ENCODE assay signal across 8 cellular contexts in the genomic region with DNA sequence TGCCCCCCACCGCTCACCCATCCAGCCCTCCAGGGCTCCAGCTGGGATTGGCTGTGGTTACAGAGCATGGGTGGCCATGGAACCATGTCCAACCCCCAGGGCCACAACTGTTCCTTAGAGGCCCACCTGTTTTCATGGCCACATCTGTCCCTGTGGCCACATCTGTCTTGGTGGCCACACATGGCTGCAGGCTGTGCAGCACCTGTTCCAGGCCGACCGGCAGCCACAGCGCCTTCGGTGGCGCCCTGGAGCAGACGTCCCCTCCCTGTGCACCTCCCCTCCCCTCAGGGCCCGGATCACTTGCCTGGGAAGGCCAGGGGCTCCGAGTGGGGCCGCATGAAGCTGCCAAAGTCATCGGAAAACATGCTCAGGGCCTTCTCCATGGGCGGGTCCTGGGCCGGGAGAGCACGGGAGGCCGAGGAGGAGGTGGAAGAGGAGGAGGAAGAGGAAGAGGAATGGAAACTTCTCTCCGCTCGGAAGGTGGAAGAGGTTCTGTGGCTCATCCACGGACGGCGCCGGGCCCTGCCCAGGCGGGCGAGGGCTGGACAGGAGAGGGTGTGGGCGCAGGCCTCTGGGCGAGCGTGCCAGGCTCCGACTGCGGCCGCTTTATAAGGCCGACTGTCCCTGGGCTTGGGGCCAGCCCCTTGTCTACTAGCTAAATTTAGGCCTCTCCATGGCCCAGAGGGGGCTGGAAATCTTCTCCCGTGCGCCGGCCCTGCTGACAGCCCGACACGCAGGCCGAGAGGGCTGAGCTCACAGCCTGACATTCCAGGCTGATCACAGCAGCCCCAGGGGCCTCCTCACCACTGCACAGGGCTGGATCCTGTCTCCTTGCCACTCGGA. TPM values are rescaled to one million over a fixed set of nuclear protein-coding genes. Genes with fewer than 3 reads are reported as not detected.
A peak's percentile ranks its signal among the peaks of the same experiment; 100 is the strongest.
DNase-seq lines count a peak whose midpoint lies in the region; ATAC-seq and TF ChIP-seq lines count a peak whose summit lies in the region.

A gene (minus strand): TSS at position 583 of the 843 bp plus-strand sequence. CDS start 80 bp downstream, at position 503.

- DNase-seq in IMR-90 (peak; percentile 52), cerebellar cortex (ENCODE audit: low spot score) (peak; percentile 97), suprapubic skin (ENCODE audit: low spot score in 2 of 2) (peak in 1 of 2 donors; percentile 82), NCI-H2171 treated with DMSO at 0.1 percent for 48 hours (lab: John Stamatoyannopoulos, UW) (no peak), ACHN (no peak)

- H4K5ac ChIP-seq in IMR-90 (ENCODE audit: low read depth, low read length) = peak within 1 kb of the TSS; percentile 44

- no peaks in the 10 kb centered on the region for H3K79me1 ChIP-seq in IMR-90 (ENCODE audit: low read depth in 1 of 2, low read length in 2 of 2)

- 39% methylated on average over 27 of the region's 37 CpGs; no CpG with 5 or more reads in 1 of the 2 experiments for WGBS in IMR-90 (ENCODE audit: extremely low coverage in 2 of 2, insufficient read length in 1 of 2), 2 experiments
- 70% methylated on average over 37 of the region's 37 CpGs for WGBS in liver
- WGBS in suprapubic skin = 26% methylated on average over 29 of the region's 37 CpGs

- H2BK120ac ChIP-seq in IMR-90 (ENCODE audit: low read depth, low read length) = peak within 1 kb of the TSS; percentile 83

- BruUV-seq in IMR-90 (replicated peaks; lab: Mats Ljungman, UMichigan) = no TSS peak

- H3K4me1 ChIP-seq in IMR-90 (ENCODE audit: control insufficient read depth, insufficient read depth, low read length) (peaks cover 29% of the 10 kb centered on the region), liver (ENCODE audit: control insufficient read depth in 4 of 4, insufficient read depth in 4 of 4, low read length in 3 of 4) (peaks cover 4 to 15% (median 6%) of the 10 kb centered on the region in 4 donors), suprapubic skin (peaks cover 43% of the 10 kb centered on the region)

- H3K27ac ChIP-seq in IMR-90 (ENCODE audit: insufficient read depth, low read length) = peak within 1 kb of the TSS; percentile 25; the same call in 1 of the 2 replicates
- peak within 1 kb of the TSS; percentile 54 to 60 for H3K27ac ChIP-seq in liver (ENCODE audit: low read depth in 1 of 2, low read length in 2 of 2)
- peak within 1 kb of the TSS; percentile 74 for H3K27ac ChIP-seq in suprapubic skin

- peak within 1 kb of the TSS; percentile 84 for H2AK9ac ChIP-seq in IMR-90 (replicated peaks; ENCODE audit: low read depth, low read length, poor library complexity)

- peak within 1 kb of the TSS; percentile 75 for H3K4ac ChIP-seq in IMR-90 (ENCODE audit: low read depth, low read length)

- H2AK5ac ChIP-seq in IMR-90 (ENCODE audit: low read depth, low read length) = peak within 1 kb of the TSS; percentile 70

- H3K9me3 ChIP-seq in IMR-90 (ENCODE audit: control insufficient read depth, insufficient read depth, low read length) = no peaks in the 10 kb centered on the region
- no peaks in the 10 kb centered on the region for H3K9me3 ChIP-seq in liver (ENCODE audit: control insufficient read depth in 4 of 4, low read length in 3 of 4)
- no peaks in the 10 kb centered on the region for H3K9me3 ChIP-seq in suprapubic skin

- TF ChIP-seq EP300 in suprapubic skin (IDR thresholded peaks at IDR 0.05) = peak; percentile 26

- H3K27me3 ChIP-seq in IMR-90 (ENCODE audit: control insufficient read depth, insufficient read depth, low read length) (no peaks in the 10 kb centered on the region; the same call in 1 of the 2 replicates), liver (ENCODE audit: control insufficient read depth in 4 of 4, insufficient read depth in 4 of 4, low read length in 3 of 4) (no peaks in the 10 kb centered on the region), suprapubic skin (no peaks in the 10 kb centered on the region)

- CTCF ChIA-PET in IMR-90 (lab: Yijun Ruan, JAX) = no interaction called here

- peak within 1 kb of the TSS; percentile 46; the same call in 1 of the 2 replicates for H4K91ac ChIP-seq in IMR-90 (ENCODE audit: insufficient read depth, low read depth, low read length)

- dilution Hi-C loops in IMR-90 (cut with HindIII; ENCODE audit: low sequenced_read_pairs, unreplicated experiment) = no loop called here

- no peak within 1 kb of the TSS for H3K4me2 ChIP-seq in IMR-90 (ENCODE audit: low read depth, low read length)

- peak within 1 kb of the TSS; percentile 86 for H3K14ac ChIP-seq in IMR-90 (replicated peaks; ENCODE audit: low read depth, low read length)

- no peaks in the 10 kb centered on the region for H4K20me1 ChIP-seq in IMR-90 (ENCODE audit: insufficient read depth, low read length)

- no peak for TF ChIP-seq POLR2A in IMR-90 (IDR thresholded peaks at IDR 0.05; ENCODE audit: low read depth, low read length)
- no peak for TF ChIP-seq POLR2A in suprapubic skin (IDR thresholded peaks at IDR 0.05)

- H3K18ac ChIP-seq in IMR-90 (ENCODE audit: low read depth, low read length) = peak within 1 kb of the TSS; percentile 38; the same call in 1 of the 2 replicates

- intact Hi-C loops in IMR-90 (cut with micrococcal nuclease) = no loop called here

- H3K4me3 ChIP-seq in IMR-90 (ENCODE audit: insufficient read depth, low read depth, low read length) (no peak within 1 kb of the TSS), liver (ENCODE audit: low read depth in 1 of 3, low read length in 3 of 3) (no peak within 1 kb of the TSS), suprapubic skin (peak within 1 kb of the TSS; percentile 8)

- no peak within 1 kb of the TSS for H3K56ac ChIP-seq in IMR-90 (ENCODE audit: extremely low read depth, insufficient read depth, low read length)

- peak within 1 kb of the TSS; percentile 71 for H3K23ac ChIP-seq in IMR-90 (ENCODE audit: low read depth, low read length)

- POLR2A ChIA-PET in IMR-90 (lab: Charles Lee; ENCODE audit: unreplicated experiment) = no interaction called here

- TF ChIP-seq RAD21 in IMR-90 (IDR thresholded peaks at IDR 0.05; ENCODE audit: low read length) (no peak), liver (IDR thresholded peaks at IDR 0.05) (no peak)

- H2AFZ ChIP-seq in IMR-90 (replicated peaks; ENCODE audit: low read length, poor library complexity) = peak within 1 kb of the TSS; percentile 94

- TF ChIP-seq CTCF in IMR-90 (conservative IDR thresholded peaks at IDR 0.05; ENCODE audit: low read depth, low read length) (no peak), liver (IDR thresholded peaks at IDR 0.05; ENCODE audit: low read depth, low read length, missing input control) (no peak), suprapubic skin (IDR thresholded peaks at IDR 0.05) (no peak)

- ATAC-seq in IMR-90 (ENCODE audit: low read depth) (peak; percentile 75), HG02973 (IDR thresholded peaks at IDR 0.05; ENCODE audit: unreplicated experiment) (no peak), GM18520 (IDR thresholded peaks at IDR 0.05; ENCODE audit: unreplicated experiment) (no peak)

- H3K9ac ChIP-seq in IMR-90 (ENCODE audit: low read depth, low read length) (0 out of 2 replicates have a peak within 1 kb of the TSS, but pooled peaks have one; percentile 36), liver (ENCODE audit: low read depth in 1 of 2, low read length in 2 of 2) (no peak within 1 kb of the TSS)

- peaks cover 3% of the 10 kb centered on the region for H3K9me1 ChIP-seq in IMR-90 (ENCODE audit: insufficient read depth, low read length)

- H3K36me3 ChIP-seq in IMR-90 (ENCODE audit: control insufficient read depth, insufficient read depth, low read length) (no peaks in the 10 kb centered on the region), liver (ENCODE audit: control insufficient read depth in 4 of 4, insufficient read depth in 3 of 4, low read depth in 1 of 4, low read length in 3 of 4) (no peaks in the 10 kb centered on the region), suprapubic skin (no peaks in the 10 kb centered on the region)

- H2BK15ac ChIP-seq in IMR-90 (ENCODE audit: low read depth, low read length) = no peak within 1 kb of the TSS; the same call in 1 of the 3 replicates

- peak within 1 kb of the TSS; percentile 32 for H2BK5ac ChIP-seq in IMR-90 (ENCODE audit: low read depth, low read length, poor library complexity, severe bottlenecking)

- peak within 1 kb of the TSS; percentile 69 for H2BK20ac ChIP-seq in IMR-90 (ENCODE audit: low read depth, low read length)

- peak within 1 kb of the TSS; percentile 62 to 87 for H4K8ac ChIP-seq in IMR-90 (ENCODE audit: low read depth in 2 of 2, low read length in 2 of 2)

- in situ Hi-C loops in IMR-90 (cut with MboI; ENCODE audit: low sequenced_read_pairs) = no loop called here
- in situ Hi-C loops in ACHN (cut with HindIII; ENCODE audit: low pct_ligation_motif_present, low pct_unique_long_range_greater_than_20kb, low sequenced_read_pairs) = no loop called here

TF ChIP-seq in IMR-90, 13 proteins besides CTCF, POLR2A, EP300 and RAD21:
- TF ChIP-seq MXI1 (IDR thresholded peaks at IDR 0.05; ENCODE audit: borderline replicate concordance, low read depth, low read length) (peak; percentile 69; the same call in 1 of the 2 replicates), MAZ (IDR thresholded peaks at IDR 0.05; ENCODE audit: borderline replicate concordance, low read depth, low read length) (0 out of 2 replicates have a peak, but pooled peaks have one; percentile 13), NFE2L2 (IDR thresholded peaks at IDR 0.05; ENCODE audit: low read depth, low read length) (no peak), BHLHE40 (IDR thresholded peaks at IDR 0.05; ENCODE audit: low read depth, low read length) (0 out of 2 replicates have a peak, but pooled peaks have one; percentile 40)

TF ChIP-seq in liver, 16 proteins besides CTCF, POLR2A, EP300 and RAD21:
- no peak for TF ChIP-seq NR2F2 (IDR thresholded peaks at IDR 0.05)
- TF ChIP-seq SP1 (IDR thresholded peaks at IDR 0.05) = peak; percentile 11
- no peak for TF ChIP-seq TAF1 (conservative IDR thresholded peaks at IDR 0.05)
- no peak for TF ChIP-seq FOXA2 (IDR thresholded peaks at IDR 0.05)
TF ChIP-seq in liver: peak in this region for 1.

RNA-seq across cellular contexts. Expression of the gene that starts here (rescaled TPM):
- total RNA-seq in IMR-90 (2012; rRNA removed) (0.54 and 0.56 TPM in 2 replicates), liver (under 1 TPM; 0.28 to 0.42 TPM), suprapubic skin (1 to 10 TPM; 1.9 to 7.0 (median 3.3) TPM)
- polyA plus RNA-seq in IMR-90 (2012; rRNA removed) (3.0 and 4.3 TPM in 2 replicates), liver (1 to 10 TPM in 1 of 2 donors, under 1 TPM in 1; 0.28 to 1.4 TPM)
- 2.7 and 5.1 TPM in 2 replicates for polyA plus RNA-seq in IMR-90 (2012; cell fraction: cytosol; rRNA removed)
- 3.0 and 6.7 TPM in 2 replicates for polyA plus RNA-seq in IMR-90 (2012; cell fraction: nucleus; rRNA removed; ENCODE audit: low replicate concordance)

Comparison
In these comparisons a context has a peak if more than half of its experiments do, and no peak if none do; other contexts are left out.
1. DNase-seq: peak in IMR-90 (single experiment) and cerebellar cortex (single experiment); none in NCI-H2171 treated with DMSO at 0.1 percent for 48 hours (single experiment) and ACHN (single experiment).
2. Peak in every context shown above with its lines, with median percentiles within 50 percentile points of each other: H3K27ac ChIP-seq.